In the genomic region with DNA sequence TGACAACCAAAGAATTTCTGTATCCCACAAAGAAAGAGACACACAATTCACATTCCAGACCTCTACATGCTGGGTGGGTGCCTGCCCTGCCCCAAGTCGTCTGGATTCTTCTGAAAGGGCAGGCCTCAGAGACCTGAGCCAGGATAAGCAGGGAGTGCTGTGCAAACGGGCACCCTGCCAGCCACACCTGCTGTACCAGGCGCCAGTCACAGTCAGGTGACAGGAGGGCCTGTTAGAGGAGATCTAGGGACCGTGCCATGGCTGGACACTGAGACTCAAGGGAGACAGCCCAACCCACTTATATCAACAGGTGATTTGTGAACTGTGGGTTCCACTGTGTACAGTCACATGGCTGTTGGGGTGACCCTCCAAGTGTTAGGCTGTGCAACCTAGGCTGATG, we compare ENCODE assay signal across 10 cellular contexts.
DNase-seq lines count a peak whose midpoint lies in the region; ATAC-seq and TF ChIP-seq lines count a peak whose summit lies in the region.
"Had no signal": no experiment of that assay in that cellular context is flagged by ENCODE, and none has a peak within 500 bp of the region (broad histone marks: within the 10 kb centered on the region; RNA-seq: fewer than 3 reads in every experiment).

No MANE protein-coding gene starts in this region.

- TF ChIP-seq CTCF in GM23338 (conservative IDR thresholded peaks at IDR 0.05; ENCODE audit: low read depth in 2 of 2) = no peak
- TF ChIP-seq CTCF in VCaP (conservative IDR thresholded peaks at IDR 0.05) = no peak
- no peak for TF ChIP-seq CTCF in left ventricle myocardium inferior (IDR thresholded peaks at IDR 0.05; ENCODE audit: borderline replicate concordance)

- H3K9me3 ChIP-seq in left ventricle myocardium inferior (replicated peaks) = no peaks in the 10 kb centered on the region
- no peaks in the 10 kb centered on the region for H3K9me3 ChIP-seq in skeletal muscle tissue (ENCODE audit: control insufficient read depth in 3 of 3, low read length in 3 of 3)

- H3K27ac ChIP-seq in GM23338 (ENCODE audit: low read depth) = no peak overlapping the region
- peak overlapping the region; percentile 45 for H3K27ac ChIP-seq in VCaP
- peak overlapping the region; percentile 78 for H3K27ac ChIP-seq in left ventricle myocardium inferior (replicated peaks)
- peak overlapping the region; percentile 38 for H3K27ac ChIP-seq in skeletal muscle tissue (ENCODE audit: low read depth, low read length)

- H3K9me3 Mint-ChIP-seq in GM23338 = no peaks in the 10 kb centered on the region

- H3K4me3 ChIP-seq in GM23338 = no peak overlapping the region
- H3K4me3 ChIP-seq in left ventricle myocardium inferior = no peak overlapping the region
- H3K4me3 ChIP-seq in skeletal muscle tissue (ENCODE audit: low read length in 3 of 3) = no peak overlapping the region

- H3K27me3 ChIP-seq in GM23338 (ENCODE audit: insufficient read depth) (no peaks in the 10 kb centered on the region), left ventricle myocardium inferior (ENCODE audit: low read depth) (no peaks in the 10 kb centered on the region), skeletal muscle tissue (ENCODE audit: control insufficient read depth in 3 of 3, insufficient read depth in 3 of 3, low read length in 3 of 3) (no peaks in the 10 kb centered on the region)

- H3K36me3 ChIP-seq in GM23338 (ENCODE audit: insufficient read depth) (no peaks in the 10 kb centered on the region), left ventricle myocardium inferior (peaks cover 20% of the 10 kb centered on the region), skeletal muscle tissue (ENCODE audit: control insufficient read depth in 3 of 3, insufficient read depth in 3 of 3, low read length in 3 of 3) (peaks cover 0 to 3% (median 0%) of the 10 kb centered on the region in 3 donors)

- H3K79me2 ChIP-seq in GM23338 (replicated peaks; ENCODE audit: insufficient read depth) = peaks cover 14% of the 10 kb centered on the region

- DNase-seq in GM23338 (ENCODE audit: low spot score) (no peak), left ventricle myocardium inferior (peak; percentile 69), activated gamma-delta T cell (lab: John Stamatoyannopoulos, UW) (no peak), GM19240 (ENCODE audit: insufficient read length, low spot score) (no peak)
- DNase-seq: activated CD4-positive, alpha-beta T cell treated with anti-CD3 and anti-CD28 coated beads, Interleukin-2, amount 50 U/mL, for 1 hour; stimulated activated CD4-positive, alpha-beta T cell treated with anti-CD3 and anti-CD28 coated beads, Interleukin-4, amount 100 ng/mL, for 1 hour had no signal

- H3K9me2 ChIP-seq in GM23338 (ENCODE audit: insufficient read depth) = peaks cover 8% of the 10 kb centered on the region; the same call in 1 of the 2 replicates

- H3K9ac ChIP-seq in skeletal muscle tissue (ENCODE audit: low read depth in 1 of 3, low read length in 3 of 3) = no peak overlapping the region

- no peaks in the 10 kb centered on the region for H3K36me3 Mint-ChIP-seq in GM23338 (ENCODE audit: low read depth)

- peaks cover 11% of the 10 kb centered on the region for H3K4me1 ChIP-seq in GM23338 (ENCODE audit: insufficient read depth)
- peaks cover 100% of the 10 kb centered on the region for H3K4me1 ChIP-seq in left ventricle myocardium inferior
- H3K4me1 ChIP-seq in skeletal muscle tissue (ENCODE audit: control insufficient read depth in 3 of 3, insufficient read depth in 3 of 3, low read length in 3 of 3) = peaks cover 10 to 28% (median 20%) of the 10 kb centered on the region in 3 donors

- H3K27ac Mint-ChIP-seq in GM23338 = no peak overlapping the region

- ATAC-seq in GM23338 (peak; percentile 51), GM21786 (IDR thresholded peaks at IDR 0.05; ENCODE audit: unreplicated experiment) (no peak), HG02938 (IDR thresholded peaks at IDR 0.05; ENCODE audit: unreplicated experiment) (no peak)

- intact Hi-C loops in left ventricle myocardium inferior (cut with micrococcal nuclease) = no loop called here

- no peak overlapping the region for H3K4me3 Mint-ChIP-seq in GM23338

- H3F3A ChIP-seq in GM23338 (replicated peaks; ENCODE audit: low read depth) = no peaks in the 10 kb centered on the region

- no peak overlapping the region for H2AFZ ChIP-seq in GM23338

- peaks cover 2% of the 10 kb centered on the region for H3K27me3 Mint-ChIP-seq in GM23338 (ENCODE audit: insufficient read depth, low read depth, poor library complexity)

- H3K4me2 ChIP-seq in GM23338 = no peak overlapping the region

- H4K20me1 ChIP-seq in GM23338 (replicated peaks; ENCODE audit: insufficient read depth) = no peaks in the 10 kb centered on the region

- H3K4me1 Mint-ChIP-seq in GM23338 = peaks cover 24% of the 10 kb centered on the region

TF ChIP-seq in GM23338, 12 proteins besides CTCF, POLR2A, EP300 and RAD21 (continues in another document):
- no peak for TF ChIP-seq POLR2AphosphoS5 (IDR thresholded peaks at IDR 0.05; ENCODE audit: low read depth)
- TF ChIP-seq NANOG (IDR thresholded peaks at IDR 0.05; ENCODE audit: borderline replicate concordance) = no peak
- TF ChIP-seq EZH2 (IDR thresholded peaks at IDR 0.05; ENCODE audit: low read depth, unreplicated experiment) = no peak
- no peak for TF ChIP-seq STAT1 (IDR thresholded peaks at IDR 0.05; ENCODE audit: unreplicated experiment)
- TF ChIP-seq ZNF114 (CRISPR knock-in tag; IDR thresholded peaks at IDR 0.05) = no peak
- no peak for TF ChIP-seq EZH2phosphoT487 (IDR thresholded peaks at IDR 0.05; ENCODE audit: unreplicated experiment)
- TF ChIP-seq, protein P1, sequence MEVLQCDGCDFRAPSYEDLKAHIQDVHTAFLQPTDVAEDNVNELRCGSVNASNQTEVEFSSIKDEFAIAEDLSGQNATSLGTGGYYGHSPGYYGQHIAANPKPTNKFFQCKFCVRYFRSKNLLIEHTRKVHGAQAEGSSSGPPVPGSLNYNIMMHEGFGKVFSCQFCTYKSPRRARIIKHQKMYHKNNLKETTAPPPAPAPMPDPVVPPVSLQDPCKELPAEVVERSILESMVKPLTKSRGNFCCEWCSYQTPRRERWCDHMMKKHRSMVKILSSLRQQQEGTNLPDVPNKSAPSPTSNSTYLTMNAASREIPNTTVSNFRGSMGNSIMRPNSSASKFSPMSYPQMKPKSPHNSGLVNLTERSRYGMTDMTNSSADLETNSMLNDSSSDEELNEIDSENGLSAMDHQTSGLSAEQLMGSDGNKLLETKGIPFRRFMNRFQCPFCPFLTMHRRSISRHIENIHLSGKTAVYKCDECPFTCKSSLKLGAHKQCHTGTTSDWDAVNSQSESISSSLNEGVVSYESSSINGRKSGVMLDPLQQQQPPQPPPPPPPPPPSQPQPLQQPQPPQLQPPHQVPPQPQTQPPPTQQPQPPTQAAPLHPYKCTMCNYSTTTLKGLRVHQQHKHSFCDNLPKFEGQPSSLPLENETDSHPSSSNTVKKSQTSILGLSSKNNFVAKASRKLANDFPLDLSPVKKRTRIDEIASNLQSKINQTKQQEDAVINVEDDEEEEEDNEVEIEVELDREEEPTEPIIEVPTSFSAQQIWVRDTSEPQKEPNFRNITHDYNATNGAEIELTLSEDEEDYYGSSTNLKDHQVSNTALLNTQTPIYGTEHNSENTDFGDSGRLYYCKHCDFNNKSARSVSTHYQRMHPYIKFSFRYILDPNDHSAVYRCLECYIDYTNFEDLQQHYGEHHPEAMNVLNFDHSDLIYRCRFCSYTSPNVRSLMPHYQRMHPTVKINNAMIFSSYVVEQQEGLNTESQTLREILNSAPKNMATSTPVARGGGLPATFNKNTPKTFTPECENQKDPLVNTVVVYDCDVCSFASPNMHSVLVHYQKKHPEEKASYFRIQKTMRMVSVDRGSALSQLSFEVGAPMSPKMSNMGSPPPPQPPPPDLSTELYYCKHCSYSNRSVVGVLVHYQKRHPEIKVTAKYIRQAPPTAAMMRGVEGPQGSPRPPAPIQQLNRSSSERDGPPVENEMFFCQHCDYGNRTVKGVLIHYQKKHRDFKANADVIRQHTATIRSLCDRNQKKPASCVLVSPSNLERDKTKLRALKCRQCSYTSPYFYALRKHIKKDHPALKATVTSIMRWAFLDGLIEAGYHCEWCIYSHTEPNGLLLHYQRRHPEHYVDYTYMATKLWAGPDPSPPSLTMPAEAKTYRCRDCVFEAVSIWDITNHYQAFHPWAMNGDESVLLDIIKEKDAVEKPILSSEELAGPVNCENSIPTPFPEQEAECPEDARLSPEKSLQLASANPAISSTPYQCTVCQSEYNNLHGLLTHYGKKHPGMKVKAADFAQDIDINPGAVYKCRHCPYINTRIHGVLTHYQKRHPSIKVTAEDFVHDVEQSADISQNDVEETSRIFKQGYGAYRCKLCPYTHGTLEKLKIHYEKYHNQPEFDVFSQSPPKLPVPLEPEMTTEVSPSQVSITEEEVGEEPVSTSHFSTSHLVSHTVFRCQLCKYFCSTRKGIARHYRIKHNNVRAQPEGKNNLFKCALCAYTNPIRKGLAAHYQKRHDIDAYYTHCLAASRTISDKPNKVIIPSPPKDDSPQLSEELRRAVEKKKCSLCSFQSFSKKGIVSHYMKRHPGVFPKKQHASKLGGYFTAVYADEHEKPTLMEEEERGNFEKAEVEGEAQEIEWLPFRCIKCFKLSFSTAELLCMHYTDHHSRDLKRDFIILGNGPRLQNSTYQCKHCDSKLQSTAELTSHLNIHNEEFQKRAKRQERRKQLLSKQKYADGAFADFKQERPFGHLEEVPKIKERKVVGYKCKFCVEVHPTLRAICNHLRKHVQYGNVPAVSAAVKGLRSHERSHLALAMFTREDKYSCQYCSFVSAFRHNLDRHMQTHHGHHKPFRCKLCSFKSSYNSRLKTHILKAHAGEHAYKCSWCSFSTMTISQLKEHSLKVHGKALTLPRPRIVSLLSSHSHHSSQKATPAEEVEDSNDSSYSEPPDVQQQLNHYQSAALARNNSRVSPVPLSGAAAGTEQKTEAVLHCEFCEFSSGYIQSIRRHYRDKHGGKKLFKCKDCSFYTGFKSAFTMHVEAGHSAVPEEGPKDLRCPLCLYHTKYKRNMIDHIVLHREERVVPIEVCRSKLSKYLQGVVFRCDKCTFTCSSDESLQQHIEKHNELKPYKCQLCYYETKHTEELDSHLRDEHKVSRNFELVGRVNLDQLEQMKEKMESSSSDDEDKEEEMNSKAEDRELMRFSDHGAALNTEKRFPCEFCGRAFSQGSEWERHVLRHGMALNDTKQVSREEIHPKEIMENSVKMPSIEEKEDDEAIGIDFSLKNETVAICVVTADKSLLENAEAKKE (CRISPR knock-in tag; IDR thresholded peaks at IDR 0.05) = no peak
- no peak for TF ChIP-seq ZNF331 (CRISPR knock-in tag; IDR thresholded peaks at IDR 0.05; ENCODE audit: low read depth)
- TF ChIP-seq JUNB (IDR thresholded peaks at IDR 0.05; ENCODE audit: unreplicated experiment) = no peak
